Comparison of ENCODE assay signal across 9 cellular contexts in the genomic region with DNA sequence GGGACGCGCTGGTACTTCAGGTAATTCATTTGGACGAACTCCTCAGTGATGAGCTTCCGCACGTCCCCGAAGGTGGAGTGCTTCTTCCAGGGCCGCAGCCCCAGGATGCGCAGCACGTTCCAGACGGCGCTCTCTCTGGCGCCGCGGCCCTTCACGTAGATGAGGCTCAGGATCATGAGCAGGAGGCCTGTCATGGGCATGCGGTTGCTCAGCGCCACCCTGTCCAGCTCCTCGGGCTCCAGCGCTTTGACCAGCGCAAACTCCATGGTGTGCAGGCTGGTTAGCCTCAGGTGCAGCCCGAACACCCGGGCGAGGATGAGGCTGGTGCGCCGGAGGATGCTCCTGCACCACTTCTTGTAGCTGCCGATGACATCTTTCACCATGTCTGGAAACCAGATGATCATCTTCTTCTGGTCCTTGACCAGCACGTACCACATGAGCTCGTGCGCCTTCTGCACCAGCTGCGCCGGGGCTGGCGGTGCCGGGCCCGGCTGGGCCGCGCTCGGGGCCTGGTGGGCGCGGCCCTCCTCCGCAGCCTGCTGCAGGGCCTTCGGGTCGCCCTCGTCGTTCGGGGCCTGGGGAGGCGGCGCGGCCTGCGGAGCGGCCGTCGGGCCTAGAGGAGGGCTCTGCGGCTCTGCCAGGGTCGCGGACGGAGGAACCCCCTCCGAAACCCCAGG. TPM values are rescaled to one million over a fixed set of nuclear protein-coding genes. Genes with fewer than 3 reads are reported as not detected.
DNase-seq lines count a peak whose midpoint lies in the region; ATAC-seq and TF ChIP-seq lines count a peak whose summit lies in the region.
"Had no signal": no experiment of that assay in that cellular context is flagged by ENCODE, and none has a peak within 500 bp of the region (broad histone marks: within the 10 kb centered on the region; RNA-seq: fewer than 3 reads in every experiment).

No MANE protein-coding gene starts in this region.

- intact Hi-C loops in left ventricle myocardium superior (cut with micrococcal nuclease): no loop called here

- peak overlapping the region; percentile 78 for H3K27ac ChIP-seq in C4-2B

- in situ Hi-C loops in GM13977 (cut with MboI; ENCODE audit: low pct_unique_long_range_greater_than_20kb, low sequenced_read_pairs, unreplicated experiment): no loop called here

- no peaks in the 10 kb centered on the region for H3K27me3 Mint-ChIP-seq in progenitor cell of endocrine pancreas

- ATAC-seq in left ventricle myocardium superior: peak; percentile 62

- peaks cover 24% of the 10 kb centered on the region for H3K4me1 ChIP-seq in adipocyte (ENCODE audit: control insufficient read depth, insufficient read depth, low read length)

- peak overlapping the region; percentile 76 for H3K4me3 Mint-ChIP-seq in progenitor cell of endocrine pancreas (ENCODE audit: low read depth)

- H3K4me1 Mint-ChIP-seq in progenitor cell of endocrine pancreas (ENCODE audit: low read depth): peaks cover 13% of the 10 kb centered on the region

- no peaks in the 10 kb centered on the region for H3K27me3 ChIP-seq in adipocyte (replicated peaks; ENCODE audit: control insufficient read depth, insufficient read depth, low read length)

- peaks cover 3% of the 10 kb centered on the region for H3K36me3 Mint-ChIP-seq in progenitor cell of endocrine pancreas (ENCODE audit: insufficient read depth)
- H3K36me3 Mint-ChIP-seq: activated naive CD8-positive, alpha-beta T cell had no signal

- H3K27ac Mint-ChIP-seq in progenitor cell of endocrine pancreas: no peak overlapping the region
- H3K27ac Mint-ChIP-seq: activated naive CD8-positive, alpha-beta T cell had no signal

- DNase-seq in adipocyte (ENCODE audit: low read depth) (no peak), left ventricle myocardium superior (peak; percentile 33), progenitor cell of endocrine pancreas (ENCODE audit: low spot score, unreplicated experiment) (peak; percentile 11), NCI-H187 treated with DMSO at 0.1 percent for 48 hours (lab: John Stamatoyannopoulos, UW) (no peak), inferior parietal cortex (ENCODE audit: extremely low spot score) (no peak), GM13977 (ENCODE audit: low spot score) (no peak)
- DNase-seq in stimulated activated CD4-positive, alpha-beta T cell treated with anti-CD3 and anti-CD28 coated beads, Interleukin-4, amount 100 ng/mL, for 4 hours: no peak

- no peaks in the 10 kb centered on the region for H3K9me3 ChIP-seq in adipocyte (ENCODE audit: control insufficient read depth, low read length)

- H3K9me3 Mint-ChIP-seq in progenitor cell of endocrine pancreas (ENCODE audit: low read depth): peaks cover 11% of the 10 kb centered on the region

- H3K9ac ChIP-seq in adipocyte (ENCODE audit: low read length): peak overlapping the region; percentile 84

- H3K36me3 ChIP-seq in adipocyte (ENCODE audit: control insufficient read depth, insufficient read depth, low read length, severe bottlenecking): no peaks in the 10 kb centered on the region

- TF ChIP-seq CTCF in C4-2B (conservative IDR thresholded peaks at IDR 0.05) (no peak), progenitor cell of endocrine pancreas (IDR thresholded peaks at IDR 0.05; ENCODE audit: unreplicated experiment) (no peak), GM13977 (IDR thresholded peaks at IDR 0.05; ENCODE audit: extremely low read depth, insufficient read depth, missing control alignments) (no peak)

- H3K4me3 ChIP-seq in adipocyte (ENCODE audit: low read length): peak overlapping the region; percentile 83

RNA-seq across cellular contexts. Expression of gene NDN, which starts 0.5 kb away (rescaled TPM):
- total RNA-seq in left ventricle myocardium superior (35.5 TPM), progenitor cell of endocrine pancreas (46.9 and 51.8 TPM in 2 replicates)

RNA-seq across cellular contexts. Expression of gene MAGEL2, which starts 38.9 kb away (rescaled TPM):
- total RNA-seq in left ventricle myocardium superior (0.05 TPM), progenitor cell of endocrine pancreas (14.3 and 16.1 TPM in 2 replicates)

Comparison
In these comparisons a context has a peak if more than half of its experiments do, and no peak if none do; other contexts are left out.
1. DNase-seq: peak in left ventricle myocardium superior (single experiment) and progenitor cell of endocrine pancreas (single experiment); none in adipocyte (single experiment), NCI-H187 treated with DMSO at 0.1 percent for 48 hours (single experiment), stimulated activated CD4-positive, alpha-beta T cell treated with anti-CD3 and anti-CD28 coated beads, Interleukin-4, amount 100 ng/mL, for 4 hours (0 of 2), inferior parietal cortex (single experiment) and GM13977 (single experiment).
2. RNA of gene MAGEL2, which starts 38.9 kb away (total RNA-seq): 14.3 to 16.1 TPM in progenitor cell of endocrine pancreas; 0.05 TPM in left ventricle myocardium superior (single experiment); every median in the first group is over 10 times any median in the second.